ENCODE assay signal across 8 cellular contexts in genomic region chr19:55115446-55116065, GRCh38. TPM values are rescaled to one million over a fixed set of nuclear protein-coding genes. Genes with fewer than 3 reads are reported as not detected.
DNase-seq lines count a peak whose midpoint lies in the region; ATAC-seq and TF ChIP-seq lines count a peak whose summit lies in the region.

No MANE protein-coding gene starts in this region.

- H3K27ac Mint-ChIP-seq in H9, result peak overlapping the region in 1 of 3 experiments; percentile 13; a peak in 2 of 7 replicates

- H3K27ac ChIP-seq in H9 (ENCODE audit: insufficient read length, low read depth, low read length), result no peak overlapping the region
- no peak overlapping the region for H3K27ac ChIP-seq in smooth muscle cell (ENCODE audit: low read depth)

- H3K4me1 ChIP-seq in H9 (ENCODE audit: insufficient read depth, low read length) (no peaks in the 10 kb centered on the region), smooth muscle cell (ENCODE audit: low read depth) (peaks cover 7% of the 10 kb centered on the region)

- no peaks in the 10 kb centered on the region; the same call in 1 of the 2 replicates for H3K27me3 Mint-ChIP-seq in H9 (ENCODE audit: low read depth)

- no peak overlapping the region for H3K56ac ChIP-seq in H9 (ENCODE audit: insufficient read length, low read depth, low read length)

- in situ Hi-C loops in ACHN (cut with HindIII; ENCODE audit: low pct_ligation_motif_present, low pct_unique_long_range_greater_than_20kb, low sequenced_read_pairs), result no loop called here

- H2BK20ac ChIP-seq in H9 (ENCODE audit: low read depth, low read length, poor library complexity, severe bottlenecking), result no peak overlapping the region

- H4K20me1 ChIP-seq in H9 (ENCODE audit: control insufficient read depth, insufficient read depth, insufficient read length), result peaks cover 3% of the 10 kb centered on the region
- peaks cover 62% of the 10 kb centered on the region for H4K20me1 ChIP-seq in smooth muscle cell (ENCODE audit: low read depth)

- H3K9ac ChIP-seq in H9 (ENCODE audit: extremely low read depth, insufficient read length, low read length) (no peak overlapping the region), smooth muscle cell (ENCODE audit: low read depth) (peak overlapping the region; percentile 34)

- H3K4me2 ChIP-seq in H9 (ENCODE audit: insufficient read depth, insufficient read length, low read length) (peak overlapping the region; percentile 99), smooth muscle cell (peak overlapping the region; percentile 95)

- peak overlapping the region; percentile 89 for H3K4me3 ChIP-seq in WI38 (ENCODE audit: low read depth, low read length)
- peak overlapping the region; percentile 75 to 95 for H3K4me3 ChIP-seq in foreskin fibroblast (ENCODE audit: low read depth in 1 of 2, low read length in 2 of 2)
- peak overlapping the region; percentile 76 for H3K4me3 ChIP-seq in smooth muscle cell

- no peak overlapping the region for H4K91ac ChIP-seq in H9 (ENCODE audit: insufficient read length, low read depth, low read length)

- H3K9me3 ChIP-seq in H9 (ENCODE audit: control insufficient read depth, low read depth, low read length) (no peaks in the 10 kb centered on the region), smooth muscle cell (replicated peaks; ENCODE audit: low read depth) (no peaks in the 10 kb centered on the region)

- H4K8ac ChIP-seq in H9 (replicated peaks; ENCODE audit: insufficient read length, low read depth, low read length), result no peak overlapping the region

- no peak overlapping the region for H2AFZ ChIP-seq in H9 (ENCODE audit: low read length)
- no peak overlapping the region for H2AFZ ChIP-seq in smooth muscle cell (ENCODE audit: low read depth)

- H3K4me1 Mint-ChIP-seq in H9, result peaks cover 21 to 30% of the 10 kb centered on the region in 2 experiments

- H2BK120ac ChIP-seq in H9 (ENCODE audit: low read depth, low read length, poor library complexity, severe bottlenecking), result no peak overlapping the region

- no peak overlapping the region for H3K23ac ChIP-seq in H9 (ENCODE audit: insufficient read length, low read depth, low read length)

- H3K14ac ChIP-seq in H9 (ENCODE audit: insufficient read depth, low read length), result no peak overlapping the region

- no peaks in the 10 kb centered on the region for H3K9me3 Mint-ChIP-seq in H9

- no peak overlapping the region for H3K4ac ChIP-seq in H9 (ENCODE audit: low read depth, low read length)

- no peak overlapping the region for H3T11ph ChIP-seq in H9 (ENCODE audit: low read length)

- H3K27me3 ChIP-seq in H9 (ENCODE audit: insufficient read depth, low read length) (no peaks in the 10 kb centered on the region), smooth muscle cell (ENCODE audit: low read depth) (no peaks in the 10 kb centered on the region)

- no peak overlapping the region for H2BK12ac ChIP-seq in H9 (ENCODE audit: insufficient read length, low read depth, low read length)

- H2BK15ac ChIP-seq in H9 (ENCODE audit: low read depth, low read length), result no peak overlapping the region

- no peaks in the 10 kb centered on the region for H3F3A ChIP-seq in smooth muscle cell (ENCODE audit: low read depth)

- no peak overlapping the region for H3K18ac ChIP-seq in H9 (ENCODE audit: insufficient read length, low read depth, low read length)

- H3K79me2 ChIP-seq in H9 (ENCODE audit: insufficient read depth, low read length) (peaks cover 7% of the 10 kb centered on the region; the same call in 1 of the 2 replicates), smooth muscle cell (ENCODE audit: low read depth) (peaks cover 50% of the 10 kb centered on the region)

- H3K23me2 ChIP-seq in H9 (ENCODE audit: insufficient read length, low read depth, low read length, poor library complexity, severe bottlenecking), result peaks cover 15% of the 10 kb centered on the region

- peak overlapping the region; percentile 92 to 94 for H3K4me3 Mint-ChIP-seq in H9

- no peaks in the 10 kb centered on the region for H3K36me3 ChIP-seq in smooth muscle cell (ENCODE audit: low read depth)

- no peak for ATAC-seq in GM21526 (IDR thresholded peaks at IDR 0.05; ENCODE audit: low FRiP score, unreplicated experiment)

- no peak overlapping the region for H4K5ac ChIP-seq in H9 (ENCODE audit: insufficient read length, low read depth, low read length)

- peaks cover 0 to 2% (median 2%) of the 10 kb centered on the region in 3 experiments; a peak in 4 of 7 replicates for H3K36me3 Mint-ChIP-seq in H9 (ENCODE audit: insufficient read depth in 1 of 3, low read depth in 3 of 3)

- peaks cover 5% of the 10 kb centered on the region for H3K79me1 ChIP-seq in H9 (ENCODE audit: insufficient read depth, low read depth, low read length, poor library complexity, severe bottlenecking)

- TF ChIP-seq CTCF in H9 (conservative IDR thresholded peaks at IDR 0.05) (no peak), WI38 (IDR thresholded peaks at IDR 0.05; ENCODE audit: low read depth, low read length) (no peak), foreskin fibroblast (IDR thresholded peaks at IDR 0.05; ENCODE audit: low read depth, low read length) (no peak), smooth muscle cell (IDR thresholded peaks at IDR 0.05; ENCODE audit: borderline replicate concordance, insufficient read depth, poor library complexity, severe bottlenecking) (no peak)

- DNase-seq in H9 (no peak), foreskin fibroblast (peak in 1 of 2 donors; percentile 55), smooth muscle cell (lab: John Stamatoyannopoulos, UW; ENCODE audit: unreplicated experiment) (no peak), ACHN (no peak), mucosa of gallbladder (ENCODE audit: low spot score) (no peak), NCI-H446 treated with DMSO at 0.1 percent for 48 hours (lab: John Stamatoyannopoulos, UW) (no peak)

- WGBS in H9 (ENCODE audit: extremely low coverage, insufficient read length, low lambda C conversion rate), result no CpG with 5 or more reads among the region's 13 CpGs
- 71% methylated on average over 13 of the region's 13 CpGs for WGBS in smooth muscle cell (ENCODE audit: low lambda C conversion rate)

- H2BK5ac ChIP-seq in H9 (ENCODE audit: insufficient read length, low read length), result no peak overlapping the region

- H2AK5ac ChIP-seq in H9 (ENCODE audit: insufficient read length, low read length), result no peak overlapping the region

RNA-seq across cellular contexts. Expression of gene PPP1R12C, which starts 1.9 kb away (rescaled TPM):
- total RNA-seq in H9 (2021) (79.9 and 87.7 TPM in 2 replicates), smooth muscle cell (16.8 and 30.5 TPM in 2 replicates), mucosa of gallbladder (189 TPM)
- 26.1 and 32.1 TPM in 2 replicates for polyA plus RNA-seq in smooth muscle cell

RNA-seq across cellular contexts. Expression of gene TNNT1, which starts 33.5 kb away (rescaled TPM):
- total RNA-seq in H9 (2021), result 124 and 127 TPM in 2 replicates
- total RNA-seq in smooth muscle cell, result 24.9 and 27.1 TPM in 2 replicates
- 24.5 and 54.0 TPM in 2 replicates for polyA plus RNA-seq in smooth muscle cell
- 0.72 TPM for total RNA-seq in mucosa of gallbladder

RNA-seq across cellular contexts. Expression of gene EPS8L1, which starts 39.9 kb away (rescaled TPM):
- 21.2 and 24.0 TPM in 2 replicates for total RNA-seq in H9 (2021)
- 21.4 and 32.9 TPM in 2 replicates for total RNA-seq in smooth muscle cell
- polyA plus RNA-seq in smooth muscle cell, result 16.8 and 32.6 TPM in 2 replicates
- total RNA-seq in mucosa of gallbladder, result 127 TPM

RNA-seq across cellular contexts. Expression of gene TNNI3, which starts 42.0 kb away (rescaled TPM):
- total RNA-seq in H9 (2021) (36.9 and 41.0 TPM in 2 replicates), smooth muscle cell (not detected in 2 replicates), mucosa of gallbladder (not detected)
- polyA plus RNA-seq in smooth muscle cell, result 1.8 and 3.0 TPM in 2 replicates

RNA-seq across cellular contexts. Expression of gene DNAAF3, which starts 50.9 kb away (rescaled TPM):
- total RNA-seq in H9 (2021) (3.0 and 4.6 TPM in 2 replicates), smooth muscle cell (0.76 and 1.3 TPM in 2 replicates), mucosa of gallbladder (7.3 TPM)
- 0.97 and 1.4 TPM in 2 replicates for polyA plus RNA-seq in smooth muscle cell

Comparison
In these comparisons a context has a peak if more than half of its experiments do, and no peak if none do; other contexts are left out.
1. RNA of gene TNNT1, which starts 33.5 kb away (total RNA-seq): 124 to 127 TPM in H9 and 24.9 to 27.1 TPM in smooth muscle cell; 0.72 TPM in mucosa of gallbladder (single experiment); every median in the first group is over 10 times any median in the second.
2. Peak in every context shown above with its lines, with median percentiles within 50 percentile points of each other: H3K4me3 ChIP-seq.